Comparison of ENCODE assay signal across 24 cellular contexts in genomic region chr2:196404276-196404675, GRCh38.
DNase-seq lines count a peak whose midpoint lies in the region; ATAC-seq, FAIRE-seq and TF ChIP-seq lines count a peak whose summit lies in the region.
"Had no signal": no experiment of that assay in that cellular context is flagged by ENCODE, and none has a peak within 500 bp of the region (broad histone marks: within the 10 kb centered on the region; RNA-seq: fewer than 3 reads in every experiment).

No MANE protein-coding gene starts in this region.

- POLR2A ChIA-PET in K562 (lab: Yijun Ruan, JAX): no interaction called here
- POLR2A ChIA-PET in WTC11 (lab: Charles Lee): interaction anchor here (0.7 kb wide), 1 partner anchor 247 kb away, joined by 3 read pairs; no protein-coding TSS in a partner anchor

- no peaks in the 10 kb centered on the region for H3K36me3 Mint-ChIP-seq in WTC11
- H3K36me3 Mint-ChIP-seq: T-cell had no signal

- H3K79me2 ChIP-seq in ACC112 (ENCODE audit: control insufficient read depth, insufficient read depth, low read length, unreplicated experiment): no peaks in the 10 kb centered on the region
- no peaks in the 10 kb centered on the region for H3K79me2 ChIP-seq in K562 (ENCODE audit: control insufficient read depth, insufficient read depth, low read length)

- H3K4me3 Mint-ChIP-seq in WTC11: no peak overlapping the region
- H3K4me3 Mint-ChIP-seq: activated CD4-positive, alpha-beta T cell treated with anti-CD3 and anti-CD28 coated beads for 36 hours; activated naive CD4-positive, alpha-beta T cell treated with anti-CD3 and anti-CD28 coated beads for 36 hours; activated T-cell treated with anti-CD3 and anti-CD28 coated beads, Interleukin-2, amount 50 U/mL, for 4 hours; neural crest cell; T-cell had no signal

- H3K4me3 ChIP-seq in ACC112 (ENCODE audit: low read depth, low read length) (no peak overlapping the region), K562 (no peak overlapping the region), esophagus muscularis mucosa (no peak overlapping the region)
- H3K4me3 ChIP-seq: BLaER1 treated with 17β-estradiol and CSF1 and Interleukin-3, amounts not matched to agents 10 nM and 100 nM; suprapubic skin had no signal

- H3K27ac ChIP-seq in ACC112 (ENCODE audit: low read depth, low read length) (peak overlapping the region; percentile 52), K562 (ENCODE audit: extremely low read depth, low read depth, low read length) (no peak overlapping the region), esophagus muscularis mucosa (replicated peaks in 1 of 4) (no peak overlapping the region)
- H3K27ac ChIP-seq: BLaER1 treated with 17β-estradiol and CSF1 and Interleukin-3, amounts not matched to agents 10 nM and 100 nM; suprapubic skin had no signal

- H3K4me1 ChIP-seq in ACC112 (ENCODE audit: control insufficient read depth, insufficient read depth, low read length, unreplicated experiment) (peaks cover 34% of the 10 kb centered on the region), K562 (replicated peaks in 1 of 2; ENCODE audit: control insufficient read depth in 2 of 2, insufficient read depth in 2 of 2, low read length in 2 of 2) (peaks cover 0 to 13% of the 10 kb centered on the region in 2 experiments; a peak in 3 of 5 replicates), esophagus muscularis mucosa (peaks cover 19 to 22% (median 21%) of the 10 kb centered on the region in 4 donors)

- ATAC-seq in K562 (peak; percentile 30; the same call in 2 of the 3 replicates), HG02885 (IDR thresholded peaks at IDR 0.05; ENCODE audit: poor library complexity, unreplicated experiment) (no peak), WTC11 (no peak)
- ATAC-seq: activated CD4-positive, alpha-beta T cell treated with anti-CD3 and anti-CD28 coated beads for 36 hours; activated T-cell treated with anti-CD3 and anti-CD28 coated beads, Interleukin-2, amount 50 U/mL, for 4 hours; left colon; Right ventricle myocardium inferior; T-cell had no signal

- DNase-seq in NAMALWA (ENCODE audit: low spot score) (peak; percentile 16), K562 (ENCODE audit: extremely low read depth in 1 of 4, low spot score in 3 of 4) (no peak), fibroblast of peridontal ligament (ENCODE audit: extremely low read depth) (peak; percentile 13), esophagus muscularis mucosa (ENCODE audit: extremely low spot score) (no peak), NCI-H774 (lab: John Stamatoyannopoulos, UW) (no peak), WTC11 (ENCODE audit: low spot score) (no peak)
- DNase-seq: activated CD4-positive, alpha-beta T cell treated with anti-CD3 and anti-CD28 coated beads for 36 hours; activated naive CD4-positive, alpha-beta T cell treated with anti-CD3 and anti-CD28 coated beads for 36 hours; activated T-cell treated with anti-CD3 and anti-CD28 coated beads, Interleukin-2, amount 50 U/mL, for 4 hours; amygdala; central memory CD4-positive, alpha-beta T cell; head of caudate nucleus; left colon; NCI-H2171; NCI-H526 treated with DMSO at 0.1 percent for 48 hours; T-cell had no signal

- no peak overlapping the region for H3K9ac ChIP-seq in K562 (ENCODE audit: insufficient read depth in 1 of 2, low read depth in 2 of 2, low read length in 2 of 2)
- H3K9ac ChIP-seq: BLaER1 treated with 17β-estradiol and CSF1 and Interleukin-3, amounts not matched to agents 10 nM and 100 nM had no signal

- in situ Hi-C loops in K562 (cut with MboI): no loop called here

- TF ChIP-seq EP300 in K562 (IDR thresholded peaks at IDR 0.05; ENCODE audit: low read length) (no peak), esophagus muscularis mucosa (IDR thresholded peaks at IDR 0.05) (no peak)

- H3K36me3 ChIP-seq in ACC112 (ENCODE audit: insufficient read depth, low read length) (no peaks in the 10 kb centered on the region), K562 (ENCODE audit: control insufficient read depth, insufficient read depth, low read length) (no peaks in the 10 kb centered on the region), esophagus muscularis mucosa (no peaks in the 10 kb centered on the region)
- H3K36me3 ChIP-seq: BLaER1 treated with 17β-estradiol and CSF1 and Interleukin-3, amounts not matched to agents 10 nM and 100 nM; suprapubic skin had no signal

- H3K9me3 Mint-ChIP-seq in WTC11: no peaks in the 10 kb centered on the region
- H3K9me3 Mint-ChIP-seq: activated naive CD4-positive, alpha-beta T cell treated with anti-CD3 and anti-CD28 coated beads for 36 hours; activated T-cell treated with anti-CD3 and anti-CD28 coated beads, Interleukin-2, amount 50 U/mL, for 4 hours; neural crest cell; T-cell had no signal

- H3K9me3 ChIP-seq in K562 (replicated peaks; ENCODE audit: control insufficient read depth, insufficient read depth, low read depth, low read length): no peaks in the 10 kb centered on the region
- no peaks in the 10 kb centered on the region for H3K9me3 ChIP-seq in esophagus muscularis mucosa
- H3K9me3 ChIP-seq: BLaER1 treated with 17β-estradiol and CSF1 and Interleukin-3, amounts not matched to agents 10 nM and 100 nM; suprapubic skin had no signal

- no peak overlapping the region for H2AFZ ChIP-seq in ACC112 (ENCODE audit: low read length, unreplicated experiment)
- no peak overlapping the region for H2AFZ ChIP-seq in K562 (ENCODE audit: low read depth, low read length)

- H3K4me2 ChIP-seq in K562 (ENCODE audit: insufficient read depth, low read length): no peak overlapping the region
- H3K4me2 ChIP-seq: BLaER1 treated with 17β-estradiol and CSF1 and Interleukin-3, amounts not matched to agents 10 nM and 100 nM had no signal

- H3K4me1 Mint-ChIP-seq in WTC11: peaks cover 3% of the 10 kb centered on the region
- H3K4me1 Mint-ChIP-seq: activated CD4-positive, alpha-beta T cell treated with anti-CD3 and anti-CD28 coated beads for 36 hours; neural crest cell; T-cell had no signal

- no peaks in the 10 kb centered on the region for H4K20me1 ChIP-seq in K562 (replicated peaks; ENCODE audit: control insufficient read depth, insufficient read depth, low read length)
- H4K20me1 ChIP-seq: BLaER1 treated with 17β-estradiol and CSF1 and Interleukin-3, amounts not matched to agents 10 nM and 100 nM had no signal

- TF ChIP-seq POLR2A in K562 (conservative IDR thresholded peaks at IDR 0.05): no peak
- TF ChIP-seq POLR2A in esophagus muscularis mucosa (IDR thresholded peaks at IDR 0.05; ENCODE audit: low read depth): no peak

- peak in 1 of 2 experiments; percentile 51; a peak in 2 of 4 replicates for TF ChIP-seq RAD21 in K562 (CRISPR knock-in tag; conservative IDR thresholded peaks at IDR 0.05 in 1 of 2, IDR thresholded peaks at IDR 0.05 in 1 of 2)

- intact Hi-C loops in K562 (cut with micrococcal nuclease): loop anchor here (1.0 to 5.0 kb wide), 5 partner anchors 37 to 272 kb away; no protein-coding TSS in a partner anchor
- intact Hi-C loops in esophagus muscularis mucosa (cut with DNase I): no loop called here

- CTCF ChIA-PET in K562 (lab: Yijun Ruan, JAX; ENCODE audit: low intra/inter-chr PET ratio) (no interaction called here), WTC11 (lab: Charles Lee) (interaction anchor here (0.9 to 1.2 kb wide), 2 partner anchors 23 to 49 kb away, joined by 3 to 4 read pairs; no protein-coding TSS in a partner anchor)

- H3K27me3 Mint-ChIP-seq in WTC11 (ENCODE audit: low read depth): no peaks in the 10 kb centered on the region

- no peaks in the 10 kb centered on the region for H3K27me3 ChIP-seq in ACC112 (ENCODE audit: insufficient read depth, low read length)
- no peaks in the 10 kb centered on the region for H3K27me3 ChIP-seq in K562 (ENCODE audit: control insufficient read depth in 2 of 2, insufficient read depth in 2 of 2, low read length in 2 of 2)
- H3K27me3 ChIP-seq in esophagus muscularis mucosa: no peaks in the 10 kb centered on the region
- H3K27me3 ChIP-seq: BLaER1 treated with 17β-estradiol and CSF1 and Interleukin-3, amounts not matched to agents 10 nM and 100 nM; suprapubic skin had no signal

- BruUV-seq in K562 (replicated peaks; lab: Mats Ljungman, UMichigan): no TSS peak

- FAIRE-seq in K562 (lab: Jason Lieb, UNC): no peak
- FAIRE-seq: D721Med, TTC549 had no signal

- TF ChIP-seq CTCF in K562 (IDR thresholded peaks at IDR 0.05 in 2 of 3, conservative IDR thresholded peaks at IDR 0.05 in 1 of 3; ENCODE audit: insufficient read depth in 2 of 3, low read depth in 1 of 3, low read length in 3 of 3): peak in 1 of 3 experiments; percentile 24; a peak in 1 of 6 replicates
- TF ChIP-seq CTCF in esophagus muscularis mucosa (IDR thresholded peaks at IDR 0.05): no peak
- no peak for TF ChIP-seq CTCF in WTC11 (IDR thresholded peaks at IDR 0.05)

- H3K9me1 ChIP-seq in K562 (ENCODE audit: control insufficient read depth, insufficient read depth, low read length): no peaks in the 10 kb centered on the region

- no peak overlapping the region for H3K27ac Mint-ChIP-seq in WTC11
- H3K27ac Mint-ChIP-seq: activated CD4-positive, alpha-beta T cell treated with anti-CD3 and anti-CD28 coated beads for 36 hours; activated naive CD4-positive, alpha-beta T cell treated with anti-CD3 and anti-CD28 coated beads for 36 hours; T-cell had no signal

TF ChIP-seq in K562, 482 proteins besides CTCF, POLR2A, EP300 and RAD21 (continues in another document):
- no peak for TF ChIP-seq KDM1A (IDR thresholded peaks at IDR 0.05)
- TF ChIP-seq TAF1 (IDR thresholded peaks at IDR 0.05; ENCODE audit: control insufficient read depth, extremely low read depth, insufficient read depth, low read length, severe bottlenecking): no peak
- no peak for TF ChIP-seq SAFB2 (IDR thresholded peaks at IDR 0.05; ENCODE audit: borderline replicate concordance, low read depth, low read length, severe bottlenecking)
- no peak for TF ChIP-seq MXI1 (IDR thresholded peaks at IDR 0.05; ENCODE audit: low read depth, low read length)
- no peak for TF ChIP-seq MYBL2 (IDR thresholded peaks at IDR 0.05; ENCODE audit: low read depth)
- no peak for TF ChIP-seq MYBL2 (CRISPR knock-in tag; IDR thresholded peaks at IDR 0.05; ENCODE audit: borderline replicate concordance)
- no peak for TF ChIP-seq KLF10 (CRISPR knock-in tag; IDR thresholded peaks at IDR 0.05)
- TF ChIP-seq EZH2 (IDR thresholded peaks at IDR 0.05; ENCODE audit: borderline replicate concordance, low read depth, low read length): no peak
- no peak for TF ChIP-seq HDAC1 (IDR thresholded peaks at IDR 0.05)

TF ChIP-seq in WTC11, 78 proteins besides CTCF, POLR2A, EP300 and RAD21 (continues in another document):
- no peak for TF ChIP-seq ATF6 (CRISPR knock-in tag; IDR thresholded peaks at IDR 0.05)

Comparison
In these comparisons a context has a peak if more than half of its experiments do, and no peak if none do; other contexts are left out.
1. DNase-seq: peak in NAMALWA (single experiment) and fibroblast of peridontal ligament (single experiment); none in K562 (0 of 4), esophagus muscularis mucosa (single experiment), NCI-H774 (single experiment) and WTC11 (single experiment).